19 cellular contexts compared by ENCODE assay signal in the genomic region with DNA sequence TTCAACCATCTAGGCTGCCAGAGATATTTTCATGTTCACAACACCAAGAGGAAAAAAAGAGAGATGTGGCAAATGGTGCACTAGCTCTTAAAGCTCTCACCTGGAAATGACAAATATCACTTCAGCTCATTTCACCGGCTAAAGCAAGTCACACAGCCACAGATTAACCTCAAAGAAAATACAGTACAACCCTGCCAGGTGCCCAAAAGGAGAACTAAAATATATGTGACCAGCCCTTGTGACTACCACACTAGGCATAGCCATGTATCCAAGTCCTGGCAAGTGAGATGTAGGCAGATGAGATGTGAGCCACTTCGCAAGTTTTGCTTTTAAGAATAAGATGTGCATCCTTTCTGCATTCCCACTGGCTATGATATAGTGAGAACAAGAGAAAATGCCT. TPM values are rescaled to one million over a fixed set of nuclear protein-coding genes. Genes with fewer than 3 reads are reported as not detected.
DNase-seq lines count a peak whose midpoint lies in the region; ATAC-seq, FAIRE-seq and TF ChIP-seq lines count a peak whose summit lies in the region.
"Had no signal": no experiment of that assay in that cellular context is flagged by ENCODE, and none has a peak within 500 bp of the region (broad histone marks: within the 10 kb centered on the region; RNA-seq: fewer than 3 reads in every experiment).

No MANE protein-coding gene starts in this region.

- peak in 2 of 3 donors; percentile 35 to 51 for ATAC-seq in natural killer cell
- ATAC-seq in natural killer cell treated with Interleukin-12 subunit alpha and Interleukin-12 subunit beta and Interleukin-15 and Interleukin-18, amount 100 ng/mL, for 72 hours, result no peak
- no peak for ATAC-seq in HG02642 (IDR thresholded peaks at IDR 0.05; ENCODE audit: poor library complexity, unreplicated experiment)
- ATAC-seq in right cardiac atrium, result no peak
- ATAC-seq: Right ventricle myocardium inferior had no signal

- H3K4me1 Mint-ChIP-seq in natural killer cell, result peaks cover 42 to 54% of the 10 kb centered on the region in 2 donors
- H3K4me1 Mint-ChIP-seq in natural killer cell treated with Interleukin-12 subunit alpha and Interleukin-12 subunit beta and Interleukin-15 and Interleukin-18, amount 100 ng/mL, for 72 hours (ENCODE audit: low read depth in 2 of 2), result peaks cover 41 to 51% of the 10 kb centered on the region in 2 donors

- FAIRE-seq in islet of Langerhans (lab: Jason Lieb, UNC), result peak; percentile 84
- FAIRE-seq: HTR-8/SVneo had no signal

- H3K27me3 ChIP-seq in neuronal stem cell (ENCODE audit: control insufficient read depth in 3 of 3, insufficient read depth in 3 of 3, low read depth in 1 of 3, low read length in 3 of 3) (no peaks in the 10 kb centered on the region), right cardiac atrium (ENCODE audit: control insufficient read depth, insufficient read depth) (no peaks in the 10 kb centered on the region)

- no peak overlapping the region for H3K23ac ChIP-seq in neuronal stem cell (ENCODE audit: low read depth, low read length, poor library complexity)

- no peak overlapping the region for H3K14ac ChIP-seq in neuronal stem cell (ENCODE audit: low read length)

- H3K27ac Mint-ChIP-seq in natural killer cell, result peak overlapping the region; percentile 74 to 82
- H3K27ac Mint-ChIP-seq in natural killer cell treated with Interleukin-12 subunit alpha and Interleukin-12 subunit beta and Interleukin-15 and Interleukin-18, amount 100 ng/mL, for 72 hours, result peak overlapping the region in 1 of 2 donors; percentile 36

- H3K79me1 ChIP-seq in neuronal stem cell (ENCODE audit: low read depth, low read length), result no peaks in the 10 kb centered on the region

- no peak overlapping the region for H2BK15ac ChIP-seq in neuronal stem cell (ENCODE audit: low read length)

- WGBS in neuronal stem cell (ENCODE audit: extremely low coverage in 2 of 2, insufficient read length in 2 of 2, insufficient replicate concordance in 1 of 2), 2 donors, result no CpG with 5 or more reads among the region's 2 CpGs
- 87% methylated on average over 2 of the region's 2 CpGs for WGBS in right cardiac atrium

- H4K8ac ChIP-seq in neuronal stem cell (ENCODE audit: low read depth, low read length), result no peak overlapping the region

- H2BK12ac ChIP-seq in neuronal stem cell (ENCODE audit: low read length), result no peak overlapping the region

- intact Hi-C loops in natural killer cell (cut with micrococcal nuclease), result loop anchor here (2.0 kb wide), 1 partner anchor 14 kb away; no protein-coding TSS in a partner anchor
- intact Hi-C loops in head of caudate nucleus (cut with DNase I), result no loop called here
- intact Hi-C loops in right cardiac atrium (cut with DNase I), result loop anchor here in 1 of 4 donors (10.0 kb wide), 1 partner anchor 84 kb away; no protein-coding TSS in a partner anchor

- H3K4me1 ChIP-seq in neuronal stem cell (ENCODE audit: control insufficient read depth in 2 of 2, insufficient read depth in 1 of 2, low read depth in 1 of 2, low read length in 2 of 2) (no peaks in the 10 kb centered on the region), right cardiac atrium (ENCODE audit: control insufficient read depth, insufficient read depth, low read length) (peaks cover 2% of the 10 kb centered on the region)

- H3K9ac ChIP-seq in neuronal stem cell (ENCODE audit: low read depth, low read length, poor library complexity), result no peak overlapping the region
- H3K9ac ChIP-seq: SK-N-SH had no signal

- no peak overlapping the region for H2BK120ac ChIP-seq in neuronal stem cell (ENCODE audit: low read depth, low read length)

- H3K36me3 ChIP-seq in neuronal stem cell (replicated peaks in 1 of 2; ENCODE audit: control insufficient read depth in 2 of 2, insufficient read depth in 2 of 2, low read length in 2 of 2), result peaks cover 0 to 14% of the 10 kb centered on the region in 2 donors

- no peaks in the 10 kb centered on the region for H3K27me3 Mint-ChIP-seq in natural killer cell (ENCODE audit: low read depth in 2 of 2)
- H3K27me3 Mint-ChIP-seq in natural killer cell treated with Interleukin-12 subunit alpha and Interleukin-12 subunit beta and Interleukin-15 and Interleukin-18, amount 100 ng/mL, for 72 hours, result no peaks in the 10 kb centered on the region

- no peak overlapping the region for H3K4ac ChIP-seq in neuronal stem cell (ENCODE audit: low read length)

- no peak overlapping the region for H2AK5ac ChIP-seq in neuronal stem cell (ENCODE audit: low read depth, low read length)

- H3K9me3 ChIP-seq in neuronal stem cell (replicated peaks in 1 of 2; ENCODE audit: control insufficient read depth in 2 of 2, insufficient read depth in 1 of 2, low read depth in 1 of 2, low read length in 2 of 2) (peaks cover 0 to 10% of the 10 kb centered on the region in 2 donors), right cardiac atrium (ENCODE audit: control insufficient read depth, low read length) (no peaks in the 10 kb centered on the region)
- H3K9me3 ChIP-seq: SK-N-SH had no signal

- no peak overlapping the region for H3K4me3 Mint-ChIP-seq in natural killer cell
- H3K4me3 Mint-ChIP-seq in natural killer cell treated with Interleukin-12 subunit alpha and Interleukin-12 subunit beta and Interleukin-15 and Interleukin-18, amount 100 ng/mL, for 72 hours, result no peak overlapping the region

- no peak overlapping the region for H3K4me3 ChIP-seq in neuronal stem cell (ENCODE audit: low read length in 2 of 2)
- H3K4me3 ChIP-seq in right cardiac atrium (ENCODE audit: low read length), result no peak overlapping the region

- no peaks in the 10 kb centered on the region for H3K9me3 Mint-ChIP-seq in natural killer cell
- no peaks in the 10 kb centered on the region for H3K9me3 Mint-ChIP-seq in natural killer cell treated with Interleukin-12 subunit alpha and Interleukin-12 subunit beta and Interleukin-15 and Interleukin-18, amount 100 ng/mL, for 72 hours

- H3K27ac ChIP-seq in neuronal stem cell (replicated peaks; ENCODE audit: low read length), result no peak overlapping the region
- H3K27ac ChIP-seq in right cardiac atrium (ENCODE audit: low read length), result no peak overlapping the region
- H3K27ac ChIP-seq: C4-2B had no signal

- no peaks in the 10 kb centered on the region for H3K36me3 Mint-ChIP-seq in natural killer cell
- peaks cover 6% of the 10 kb centered on the region for H3K36me3 Mint-ChIP-seq in natural killer cell treated with Interleukin-12 subunit alpha and Interleukin-12 subunit beta and Interleukin-15 and Interleukin-18, amount 100 ng/mL, for 72 hours

- H4K91ac ChIP-seq in neuronal stem cell (ENCODE audit: low read depth, low read length, poor library complexity), result no peak overlapping the region

- H2BK5ac ChIP-seq in neuronal stem cell (ENCODE audit: low read length), result no peak overlapping the region

- DNase-seq in natural killer cell, result no peak
- DNase-seq in natural killer cell treated with Interleukin-12 subunit alpha and Interleukin-12 subunit beta and Interleukin-15 and Interleukin-18, amount 100 ng/mL, for 72 hours (ENCODE audit: low spot score), result no peak
- DNase-seq in OCI-M1 (lab: John Stamatoyannopoulos, UW), result peak; percentile 6
- no peak for DNase-seq in neuronal stem cell (ENCODE audit: low spot score)
- DNase-seq in head of caudate nucleus, result no peak
- no peak for DNase-seq in right cardiac atrium
- DNase-seq: Calu3; DMS79 treated with DMSO at 0.1 percent for 48 hours; GDM1; HCEC 1CT; NCI-H1092; NCI-H1694; NK-92 treated with Interleukin-12 subunit alpha and Interleukin-12 subunit beta, amount 100 ng/mL, for 24 hours; SK-N-SH had no signal

- H2AFZ ChIP-seq in neuronal stem cell (ENCODE audit: low read length), result no peak overlapping the region

- TF ChIP-seq CTCF in natural killer cell (IDR thresholded peaks at IDR 0.05), result no peak

- H3K18ac ChIP-seq in neuronal stem cell (ENCODE audit: low read length), result no peak overlapping the region

- H3K4me2 ChIP-seq in neuronal stem cell (ENCODE audit: insufficient read depth, low read length, poor library complexity, severe bottlenecking), result no peak overlapping the region
- H3K4me2 ChIP-seq: SK-N-SH had no signal

RNA-seq across cellular contexts. Expression of gene AGTPBP1, which starts 41.4 kb away (rescaled TPM):
- 100 to 1,000 TPM; 140 to 150 (median 140) TPM for total RNA-seq in natural killer cell
- 10 to 100 TPM; 41.1 to 49.6 TPM for total RNA-seq in natural killer cell treated with Interleukin-12 subunit alpha and Interleukin-12 subunit beta and Interleukin-15 and Interleukin-18, amount 100 ng/mL, for 72 hours
- polyA plus RNA-seq in neuronal stem cell (2013, experiment 1 of 2), result 33.7 TPM
- 34.7 TPM for polyA plus RNA-seq in neuronal stem cell (2013, experiment 2 of 2)
- total RNA-seq in right cardiac atrium, result 10 to 100 TPM; 42.5 to 54.8 (median 48.8) TPM
- polyA plus RNA-seq in right cardiac atrium, result 11.0 TPM

Comparison
In these comparisons a context has a peak if more than half of its experiments do, and no peak if none do; other contexts are left out.
1. ATAC-seq: peak in natural killer cell (2 of 3); none in natural killer cell treated with Interleukin-12 subunit alpha and Interleukin-12 subunit beta and Interleukin-15 and Interleukin-18, amount 100 ng/mL, for 72 hours (0 of 2), HG02642 (single experiment) and right cardiac atrium (0 of 2).